In genomic region chr7:128697301-128697905, GRCh38 we compare ENCODE assay signal across 9 cellular contexts. TPM values are rescaled to one million over a fixed set of nuclear protein-coding genes. Genes with fewer than 3 reads are reported as not detected.
DNase-seq lines count a peak whose midpoint lies in the region; ATAC-seq and TF ChIP-seq lines count a peak whose summit lies in the region.
"Had no signal": no experiment of that assay in that cellular context is flagged by ENCODE, and none has a peak within 500 bp of the region (broad histone marks: within the 10 kb centered on the region; RNA-seq: fewer than 3 reads in every experiment).

No MANE protein-coding gene starts in this region.

- POLR2A ChIA-PET in activated CD4-positive, alpha-beta T cell treated with anti-CD3 and anti-CD28 coated beads, Interleukin-2, amount 10 ng/mL, durations not matched to agents 7 days and 5 days (lab: Charles Lee): no interaction called here

- peaks cover 2% of the 10 kb centered on the region for H3K36me3 Mint-ChIP-seq in activated CD4-positive, alpha-beta T cell treated with anti-CD3 and anti-CD28 coated beads, Interleukin-2, amount 10 ng/mL, durations not matched to agents 7 days and 5 days (ENCODE audit: low read depth)
- peaks cover 4% of the 10 kb centered on the region for H3K36me3 Mint-ChIP-seq in endothelial cell (ENCODE audit: low read depth, unreplicated experiment)
- no peaks in the 10 kb centered on the region for H3K36me3 Mint-ChIP-seq in naive B cell

- peaks cover 4% of the 10 kb centered on the region for H3K27me3 ChIP-seq in thoracic aorta (replicated peaks; ENCODE audit: insufficient read depth)

- H3K4me1 ChIP-seq in thoracic aorta (ENCODE audit: control insufficient read depth in 1 of 2, low read depth in 2 of 2): peaks cover 0 to 8% of the 10 kb centered on the region in 2 donors

- H3K4me3 ChIP-seq in thoracic aorta: peak overlapping the region; percentile 61

- ATAC-seq in naive B cell (ENCODE audit: low read depth in 2 of 2) (peak; percentile 84 to 89), thoracic aorta (ENCODE audit: insufficient number of reproducible peaks, low FRiP score, low read depth) (no peak)

- H3K36me3 ChIP-seq in thoracic aorta: no peaks in the 10 kb centered on the region
- H3K36me3 ChIP-seq: neutrophil had no signal

- DNase-seq in AG09319 (ENCODE audit: extremely low read depth, low read depth): peak; percentile 22
- DNase-seq in HPDE6-E6E7 (ENCODE audit: extremely low spot score): peak; percentile 41
- peak; percentile 51 for DNase-seq in activated CD4-positive, alpha-beta T cell treated with anti-CD3 and anti-CD28 coated beads, Interleukin-2, amount 10 ng/mL, durations not matched to agents 7 days and 5 days
- peak; percentile 60 for DNase-seq in endothelial cell (ENCODE audit: low spot score)
- DNase-seq in naive B cell: peak; percentile 50
- DNase-seq in thoracic aorta (ENCODE audit: low spot score): no peak
- no peak for DNase-seq in superior temporal gyrus (ENCODE audit: extremely low spot score)
- DNase-seq in SKM-1 treated with dmso at 0.1 percent for 144 hours (lab: John Stamatoyannopoulos, UW; ENCODE audit: unreplicated experiment): no peak

- H3K9me3 ChIP-seq in thoracic aorta: no peaks in the 10 kb centered on the region
- H3K9me3 ChIP-seq: neutrophil had no signal

- H3K27ac ChIP-seq in thoracic aorta: no peak overlapping the region
- H3K27ac ChIP-seq: neutrophil had no signal

- H3K27me3 Mint-ChIP-seq in activated CD4-positive, alpha-beta T cell treated with anti-CD3 and anti-CD28 coated beads, Interleukin-2, amount 10 ng/mL, durations not matched to agents 7 days and 5 days: peaks cover 54% of the 10 kb centered on the region
- H3K27me3 Mint-ChIP-seq in endothelial cell (ENCODE audit: unreplicated experiment) (peaks cover 4% of the 10 kb centered on the region), naive B cell (peaks cover 50 to 62% (median 53%) of the 10 kb centered on the region in 3 donors)

- TF ChIP-seq CTCF in AG09319 (IDR thresholded peaks at IDR 0.05; ENCODE audit: low read depth, low read length) (peak; percentile 44), endothelial cell (IDR thresholded peaks at IDR 0.05; ENCODE audit: unreplicated experiment) (no peak), thoracic aorta (IDR thresholded peaks at IDR 0.05) (no peak)

- H3K27ac Mint-ChIP-seq in activated CD4-positive, alpha-beta T cell treated with anti-CD3 and anti-CD28 coated beads, Interleukin-2, amount 10 ng/mL, durations not matched to agents 7 days and 5 days: no peak overlapping the region
- H3K27ac Mint-ChIP-seq in endothelial cell (ENCODE audit: unreplicated experiment): no peak overlapping the region
- peak overlapping the region in 5 of 6 donors; percentile 15 to 86 (median 79) for H3K27ac Mint-ChIP-seq in naive B cell

- H3K4me3 Mint-ChIP-seq in activated CD4-positive, alpha-beta T cell treated with anti-CD3 and anti-CD28 coated beads, Interleukin-2, amount 10 ng/mL, durations not matched to agents 7 days and 5 days: peak overlapping the region; percentile 67
- H3K4me3 Mint-ChIP-seq in endothelial cell (ENCODE audit: unreplicated experiment): peak overlapping the region; percentile 96
- peak overlapping the region; percentile 48 to 91 (median 84) for H3K4me3 Mint-ChIP-seq in naive B cell

- no peaks in the 10 kb centered on the region for H3K9me3 Mint-ChIP-seq in activated CD4-positive, alpha-beta T cell treated with anti-CD3 and anti-CD28 coated beads, Interleukin-2, amount 10 ng/mL, durations not matched to agents 7 days and 5 days
- H3K9me3 Mint-ChIP-seq in endothelial cell (ENCODE audit: unreplicated experiment): no peaks in the 10 kb centered on the region
- peaks cover 0 to 3% (median 0%) of the 10 kb centered on the region in 7 donors for H3K9me3 Mint-ChIP-seq in naive B cell

- peaks cover 11% of the 10 kb centered on the region for H3K4me1 Mint-ChIP-seq in activated CD4-positive, alpha-beta T cell treated with anti-CD3 and anti-CD28 coated beads, Interleukin-2, amount 10 ng/mL, durations not matched to agents 7 days and 5 days
- H3K4me1 Mint-ChIP-seq in endothelial cell (ENCODE audit: unreplicated experiment) (peaks cover 15% of the 10 kb centered on the region), naive B cell (peaks cover 11 to 16% (median 13%) of the 10 kb centered on the region in 3 donors)

- CTCF ChIA-PET in activated CD4-positive, alpha-beta T cell treated with anti-CD3 and anti-CD28 coated beads, Interleukin-2, amount 10 ng/mL, durations not matched to agents 7 days and 5 days (lab: Charles Lee): no interaction called here

RNA-seq across cellular contexts. Expression of gene GARIN1A, which starts 25.3 kb away (rescaled TPM):
- total RNA-seq in activated CD4-positive, alpha-beta T cell treated with anti-CD3 and anti-CD28 coated beads, Interleukin-2, amount 10 ng/mL, durations not matched to agents 7 days and 5 days: under 1 TPM; 0.48 to 0.92 TPM
- 4.3 TPM for total RNA-seq in endothelial cell (ENCODE audit: unreplicated experiment)
- under 1 TPM in 2 of 6 donors, not detected in 4; 0.05 to 0.08 TPM for polyA plus RNA-seq in naive B cell (ENCODE audit: low read depth in 6 of 6)
- 1 to 10 TPM in 1 of 2 donors, under 1 TPM in 1; 0.81 to 2.3 TPM for total RNA-seq in thoracic aorta

RNA-seq across cellular contexts. Expression of gene CALU, which starts 41.8 kb away (rescaled TPM):
- 10 to 100 TPM; 29.5 to 32.1 TPM for total RNA-seq in activated CD4-positive, alpha-beta T cell treated with anti-CD3 and anti-CD28 coated beads, Interleukin-2, amount 10 ng/mL, durations not matched to agents 7 days and 5 days
- 197 TPM for total RNA-seq in endothelial cell (ENCODE audit: unreplicated experiment)
- polyA plus RNA-seq in naive B cell (ENCODE audit: low read depth in 6 of 6): 10 to 100 TPM; 19.2 to 29.6 (median 21.0) TPM
- 100 to 1,000 TPM; 204 to 255 TPM for total RNA-seq in thoracic aorta

Comparison
In these comparisons a context has a peak if more than half of its experiments do, and no peak if none do; other contexts are left out.
1. DNase-seq: peak in AG09319 (single experiment), HPDE6-E6E7 (single experiment), activated CD4-positive, alpha-beta T cell treated with anti-CD3 and anti-CD28 coated beads, Interleukin-2, amount 10 ng/mL, durations not matched to agents 7 days and 5 days (single experiment), endothelial cell (single experiment) and naive B cell (single experiment); none in thoracic aorta (single experiment), superior temporal gyrus (single experiment) and SKM-1 treated with dmso at 0.1 percent for 144 hours (single experiment).
2. H3K27ac Mint-ChIP-seq: peak in naive B cell (5 of 6); none in activated CD4-positive, alpha-beta T cell treated with anti-CD3 and anti-CD28 coated beads, Interleukin-2, amount 10 ng/mL, durations not matched to agents 7 days and 5 days (single experiment) and endothelial cell (single experiment).
3. Peak in every context shown above with its lines, with median percentiles within 50 percentile points of each other: H3K4me3 Mint-ChIP-seq.